Comparison of ENCODE assay signal across 12 cellular contexts in the genomic region with DNA sequence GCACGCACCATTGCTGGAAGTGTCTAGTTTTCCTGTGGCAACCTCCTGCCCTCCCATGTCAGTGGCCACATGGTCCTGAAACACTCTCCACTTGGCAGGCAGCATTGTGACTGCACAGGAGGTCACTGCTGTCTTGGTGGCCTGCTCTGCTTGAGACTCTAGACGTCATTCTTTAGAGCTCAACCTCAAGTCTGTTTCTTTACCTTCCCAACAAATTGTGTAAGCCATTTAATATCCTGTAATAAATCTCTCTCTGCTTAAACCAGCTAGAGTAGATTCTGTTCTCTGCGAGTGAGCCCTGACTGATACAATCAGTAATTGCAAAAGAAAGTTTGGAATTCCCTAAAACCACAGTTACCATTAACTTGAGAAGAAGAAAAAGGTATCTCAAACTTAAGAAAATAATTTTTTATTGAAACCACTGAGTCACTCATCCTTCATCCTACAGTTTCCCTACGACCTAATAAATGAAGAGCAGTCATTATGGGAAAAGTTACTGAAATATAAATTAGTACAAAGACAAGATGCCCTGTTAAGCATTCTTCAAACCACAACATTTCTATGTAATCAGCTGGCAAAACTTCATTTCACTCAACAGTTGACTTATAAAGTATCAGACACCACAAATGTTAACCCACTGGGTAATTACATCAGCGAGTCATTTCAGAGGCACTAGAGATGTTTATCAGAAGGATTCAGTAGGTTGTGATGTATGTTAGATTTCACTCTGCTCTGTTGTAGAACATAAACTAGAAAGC. TPM values are rescaled to one million over a fixed set of nuclear protein-coding genes. Genes with fewer than 3 reads are reported as not detected.
A peak's percentile ranks its signal among the peaks of the same experiment; 100 is the strongest.
DNase-seq lines count a peak whose midpoint lies in the region; ATAC-seq, FAIRE-seq and TF ChIP-seq lines count a peak whose summit lies in the region.
"Had no signal": no experiment of that assay in that cellular context is flagged by ENCODE, and none has a peak within 500 bp of the region (broad histone marks: within the 10 kb centered on the region; RNA-seq: fewer than 3 reads in every experiment).

No MANE protein-coding gene starts in this region.

- BruUV-seq in HepG2 (replicated peaks; lab: Mats Ljungman, UMichigan), result no TSS peak

- peak overlapping the region; percentile 60 for H3K9ac ChIP-seq in HepG2 (ENCODE audit: insufficient read depth, low read depth, low read length)

- no peak overlapping the region for H2AFZ ChIP-seq in HepG2 (ENCODE audit: low read length)

- H3K27me3 ChIP-seq in HepG2 (ENCODE audit: control insufficient read depth in 1 of 2, insufficient read depth in 2 of 2, low read length in 2 of 2) (no peaks in the 10 kb centered on the region), esophagus squamous epithelium (no peaks in the 10 kb centered on the region), Peyer's patch (no peaks in the 10 kb centered on the region)
- H3K27me3 ChIP-seq: dorsolateral prefrontal cortex had no signal

- H3K27me3 Mint-ChIP-seq in activated T-helper 17 cell treated with anti-CD3 and anti-CD28 coated beads, Interleukin-2, amount 50 U/mL, for 72 hours, result no peaks in the 10 kb centered on the region

- H4K20me1 ChIP-seq in HepG2 (ENCODE audit: insufficient read depth, low read length), result peaks cover 5% of the 10 kb centered on the region

- H3K4me1 ChIP-seq in HepG2 (ENCODE audit: insufficient read depth, low read length) (peaks cover 97% of the 10 kb centered on the region), esophagus squamous epithelium (peaks cover 0 to 13% (median 6%) of the 10 kb centered on the region in 3 donors), Peyer's patch (peaks cover 0 to 16% (median 0%) of the 10 kb centered on the region in 4 donors)

- ATAC-seq in activated T-helper 17 cell treated with anti-CD3 and anti-CD28 coated beads, Interleukin-2, amount 50 U/mL, for 72 hours (replicated peaks), result peak; percentile 91
- ATAC-seq in HepG2, result peak; percentile 54

- TF ChIP-seq CTCF in HepG2 (CRISPR knock-in tag; IDR thresholded peaks at IDR 0.05) (no peak), esophagus squamous epithelium (IDR thresholded peaks at IDR 0.05) (no peak), Peyer's patch (IDR thresholded peaks at IDR 0.05) (no peak)

- in situ Hi-C loops in HepG2 (cut with HindIII; ENCODE audit: extremely low pct_ligation_motif_present, low pct_unique_long_range_greater_than_20kb), result loop anchor here (25.0 kb wide), 1 partner anchor 708 kb away; the partner anchor contains the start of genes DLX5 and DLX6

- H3K4me3 ChIP-seq in HepG2 (replicated peaks in 1 of 3; ENCODE audit: insufficient read depth in 1 of 3, low read depth in 2 of 3, low read length in 3 of 3), result peak overlapping the region; percentile 9 to 54 (median 30); a peak in 5 of 6 replicates
- H3K4me3 ChIP-seq in esophagus squamous epithelium, result no peak overlapping the region
- H3K4me3 ChIP-seq in Peyer's patch, result no peak overlapping the region
- H3K4me3 ChIP-seq: dorsolateral prefrontal cortex, HAP-1 had no signal

- FAIRE-seq in HepG2 (lab: Jason Lieb, UNC), result no peak
- no peak for FAIRE-seq in urothelium cell line (lab: Jason Lieb, UNC)
- FAIRE-seq: TTC549 had no signal

- TF ChIP-seq EP300 in HepG2 (IDR thresholded peaks at IDR 0.05; ENCODE audit: low read depth in 2 of 2, low read length in 2 of 2), result no peak
- TF ChIP-seq EP300 in HepG2 (CRISPR knock-in tag; IDR thresholded peaks at IDR 0.05; ENCODE audit: borderline replicate concordance), result no peak

- peaks cover 19% of the 10 kb centered on the region for H3K4me1 Mint-ChIP-seq in activated T-helper 17 cell treated with anti-CD3 and anti-CD28 coated beads, Interleukin-2, amount 50 U/mL, for 72 hours

- H3K4me3 Mint-ChIP-seq in activated T-helper 17 cell treated with anti-CD3 and anti-CD28 coated beads, Interleukin-2, amount 50 U/mL, for 72 hours, result peak overlapping the region; percentile 15

- H3K9me3 Mint-ChIP-seq in activated T-helper 17 cell treated with anti-CD3 and anti-CD28 coated beads, Interleukin-2, amount 50 U/mL, for 72 hours, result no peaks in the 10 kb centered on the region

- no peak for TF ChIP-seq RAD21 in HepG2 (CRISPR knock-in tag; IDR thresholded peaks at IDR 0.05)

- CTCF ChIA-PET in HepG2 (lab: Yijun Ruan, JAX; ENCODE audit: low intra/inter-chr PET ratio, low total read pairs), result no interaction called here

- 40% methylated on average over 5 of the region's 5 CpGs for WGBS in HepG2 (ENCODE audit: low lambda C conversion rate)
- WGBS in esophagus squamous epithelium, 2 donors, result 71 to 88% methylated on average over 4 to 5 of the region's 5 CpGs

- H3K27ac Mint-ChIP-seq in activated T-helper 17 cell treated with anti-CD3 and anti-CD28 coated beads, Interleukin-2, amount 50 U/mL, for 72 hours, result peak overlapping the region; percentile 71

- H3K36me3 Mint-ChIP-seq in activated T-helper 17 cell treated with anti-CD3 and anti-CD28 coated beads, Interleukin-2, amount 50 U/mL, for 72 hours (ENCODE audit: low read depth), result peaks cover 6% of the 10 kb centered on the region

- H3K36me3 ChIP-seq in HepG2 (replicated peaks in 1 of 2; ENCODE audit: control insufficient read depth in 1 of 2, insufficient read depth in 2 of 2, low read length in 2 of 2) (peaks cover 4 to 11% of the 10 kb centered on the region in 2 experiments), esophagus squamous epithelium (no peaks in the 10 kb centered on the region), Peyer's patch (no peaks in the 10 kb centered on the region)
- H3K36me3 ChIP-seq: HAP-1 had no signal

- TF ChIP-seq POLR2A in HepG2 (IDR thresholded peaks at IDR 0.05; ENCODE audit: insufficient read depth in 1 of 2, low read depth in 2 of 2, low read length in 2 of 2), result no peak
- no peak for TF ChIP-seq POLR2A in esophagus squamous epithelium (IDR thresholded peaks at IDR 0.05)
- no peak for TF ChIP-seq POLR2A in Peyer's patch (IDR thresholded peaks at IDR 0.05)

- H3K27ac ChIP-seq in HepG2 (ENCODE audit: extremely low read length, insufficient read depth, low read length), result peak overlapping the region; percentile 77
- no peak overlapping the region for H3K27ac ChIP-seq in esophagus squamous epithelium
- no peak overlapping the region for H3K27ac ChIP-seq in Peyer's patch

- POLR2A ChIA-PET in HepG2 (lab: Yijun Ruan, JAX), result interaction anchor here (0.6 to 2.0 kb wide), 10 partner anchors 9 to 713 kb away, joined by 3 to 8 read pairs (median 4); partner anchors contain the start of gene DLX6

- H3K4me2 ChIP-seq in HepG2 (ENCODE audit: low read depth, low read length), result peak overlapping the region; percentile 90

- H3K9me3 ChIP-seq in HepG2 (ENCODE audit: low read length) (no peaks in the 10 kb centered on the region), esophagus squamous epithelium (no peaks in the 10 kb centered on the region), Peyer's patch (no peaks in the 10 kb centered on the region)
- H3K9me3 ChIP-seq: HAP-1 had no signal

- DNase-seq in AG08395 (ENCODE audit: low spot score) (peak; percentile 45), H4 (ENCODE audit: low spot score) (peak; percentile 100), HepG2 (ENCODE audit: low spot score) (no peak), esophagus squamous epithelium (lab: John Stamatoyannopoulos, UW) (no peak), urothelium cell line (ENCODE audit: low spot score) (no peak), Peyer's patch (no peak)
- no peak for DNase-seq in central memory CD4-positive, alpha-beta T cell
- DNase-seq: dorsolateral prefrontal cortex, NCI-H1048 had no signal

- peaks cover 94% of the 10 kb centered on the region for H3K79me2 ChIP-seq in HepG2 (ENCODE audit: insufficient read depth, low read length)

- intact Hi-C loops in HepG2 (cut with micrococcal nuclease; ENCODE audit: unreplicated experiment), result loop anchor here (5.0 to 10.0 kb wide), 2 partner anchors 49 to 703 kb away; partner anchors contain the start of gene DLX6
- intact Hi-C loops in esophagus squamous epithelium (cut with DNase I), result no loop called here

TF ChIP-seq in HepG2, 621 proteins besides CTCF, POLR2A, EP300 and RAD21 (continues in another document):
- TF ChIP-seq TP53 (CRISPR knock-in tag; conservative IDR thresholded peaks at IDR 0.05) (no peak), SSRP1 (CRISPR knock-in tag; IDR thresholded peaks at IDR 0.05) (peak; percentile 73; the same call in 1 of the 2 replicates), MTF1 (CRISPR knock-in tag; IDR thresholded peaks at IDR 0.05) (no peak), ZSCAN12 (CRISPR knock-in tag; IDR thresholded peaks at IDR 0.05) (no peak), GABPA (IDR thresholded peaks at IDR 0.05; ENCODE audit: low read depth, low read length) (no peak), GABPA (CRISPR knock-in tag; IDR thresholded peaks at IDR 0.05; ENCODE audit: low read depth) (no peak)

RNA-seq across cellular contexts. Expression of gene SLC25A13, which starts 18.0 kb away (rescaled TPM):
- 56.2 and 61.1 TPM in 2 replicates for total RNA-seq in H4 (2014; rRNA removed; shearing (Covaris generic))
- total RNA-seq in activated T-helper 17 cell treated with anti-CD3 and anti-CD28 coated beads, Interleukin-2, amount 50 U/mL, for 72 hours, result 10 to 100 TPM in 1 of 2 donors, 1 to 10 TPM in 1; 6.5 to 12.8 TPM
- total RNA-seq in HepG2 (2016; rRNA removed; fragmentation: Illumina TruSeq; extraction: Trizol), result 84.9 and 112 TPM in 2 replicates
- 42.8 and 48.3 TPM in 2 replicates for total RNA-seq in HepG2 (2016; cell fraction: cytosol; rRNA removed; fragmentation: Illumina TruSeq; extraction: Trizol; ENCODE audit: low read depth)
- 87.2 and 111 TPM in 2 replicates for total RNA-seq in HepG2 (2016; cell fraction: insoluble cytoplasmic fraction; rRNA removed; fragmentation: Illumina TruSeq; extraction: Trizol)
- 55.1 and 60.6 TPM in 2 replicates for total RNA-seq in HepG2 (2016; cell fraction: membrane; rRNA removed; fragmentation: Illumina TruSeq; extraction: Trizol)
- total RNA-seq in HepG2 (2016; cell fraction: nucleus; rRNA removed; fragmentation: Illumina TruSeq; extraction: Trizol), result 73.7 and 78.0 TPM in 2 replicates
- 32.7 and 36.2 TPM in 2 replicates for polyA plus RNA-seq in HepG2 (2011; rRNA removed)
- polyA plus RNA-seq in HepG2 (2011; cell fraction: cytosol; rRNA removed), result 18.3 and 29.4 TPM in 2 replicates
- polyA plus RNA-seq in HepG2 (2011; cell fraction: nucleus; rRNA removed), result 32.1 and 35.6 TPM in 2 replicates
- polyA plus RNA-seq in HepG2 (2012), result 40.3 and 51.0 TPM in 2 replicates
- polyA plus RNA-seq in HepG2 (2016; cell fraction: cytosol; fragmentation: Illumina TruSeq; extraction: Trizol; ENCODE audit: low read depth), result 14.6 and 15.8 TPM in 2 replicates
- polyA plus RNA-seq in HepG2 (2016; cell fraction: insoluble cytoplasmic fraction; fragmentation: Illumina TruSeq; extraction: Trizol; ENCODE audit: low read depth), result 94.2 and 94.4 TPM in 2 replicates
- 28.0 and 33.7 TPM in 2 replicates for polyA plus RNA-seq in HepG2 (2016; cell fraction: membrane; fragmentation: Illumina TruSeq; extraction: Trizol; ENCODE audit: low read depth)
- 68.9 and 70.7 TPM in 2 replicates for polyA plus RNA-seq in HepG2 (2016; cell fraction: nucleus; fragmentation: Illumina TruSeq; extraction: Trizol; ENCODE audit: insufficient read depth, low read depth)
- polyA minus RNA-seq in HepG2 (2011; rRNA and poly(A)+ RNA removed; ENCODE audit: low replicate concordance), result 25.8 and 44.3 TPM in 2 replicates
- 36.7 and 39.4 TPM in 2 replicates for polyA minus RNA-seq in HepG2 (2011; cell fraction: cytosol; rRNA and poly(A)+ RNA removed)
- 71.4 and 83.4 TPM in 2 replicates for polyA minus RNA-seq in HepG2 (2011; cell fraction: nucleus; rRNA and poly(A)+ RNA removed)
- total RNA-seq in esophagus squamous epithelium, result 10 to 100 TPM; 12.7 to 37.3 (median 23.0) TPM
- total RNA-seq in Peyer's patch, result 10 to 100 TPM; 16.5 to 87.8 (median 60.3) TPM

Comparison
In these comparisons a context has a peak if more than half of its experiments do, and no peak if none do; other contexts are left out.
1. DNase-seq: peak in AG08395 (single experiment) and H4 (single experiment); none in HepG2 (single experiment), central memory CD4-positive, alpha-beta T cell (single experiment), esophagus squamous epithelium (single experiment), urothelium cell line (single experiment) and Peyer's patch (0 of 3).
2. H3K4me3 ChIP-seq: peak in HepG2 (3 of 3); none in esophagus squamous epithelium (0 of 4) and Peyer's patch (0 of 4).